In the genomic region with DNA sequence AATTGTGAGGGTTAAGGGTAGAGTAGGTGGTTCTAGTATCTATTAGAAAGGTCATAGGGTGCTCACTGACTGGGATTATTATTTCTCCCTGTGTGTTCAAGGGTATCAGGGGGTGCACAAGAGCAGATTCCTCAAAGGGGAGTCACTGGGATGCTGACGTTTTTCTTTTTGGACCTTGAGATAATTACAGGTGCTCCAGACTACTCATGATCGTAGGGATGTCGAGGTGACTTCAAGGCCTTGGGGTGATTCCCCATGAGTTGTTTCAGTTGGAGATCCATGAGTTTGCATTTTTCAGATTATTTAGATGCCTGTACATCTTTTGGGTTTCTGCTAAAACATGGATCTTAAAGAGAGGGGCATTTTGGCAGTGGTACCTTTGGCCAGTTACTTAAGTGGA, we compare ENCODE assay signal across 37 cellular contexts. TPM values are rescaled to one million over a fixed set of nuclear protein-coding genes. Genes with fewer than 3 reads are reported as not detected.
"Had no signal": no experiment of that assay in that cellular context is flagged by ENCODE, and none has a peak within 500 bp of the region (broad histone marks: within the 10 kb centered on the region; RNA-seq: fewer than 3 reads in every experiment).

No MANE protein-coding gene starts in this region.

- ATAC-seq: activated naive CD4-positive, alpha-beta T cell treated with anti-CD3 and anti-CD28 coated beads, Interleukin-2, amount 50 U/mL, for 72 hours; activated T-cell treated with anti-CD3 and anti-CD28 coated beads, Interleukin-2, amount 50 U/mL, for 4 hours; body of pancreas; SK-N-SH treated with all-trans-retinoic acid at 6 μM for 48 hours had no signal

- H3K4me1 ChIP-seq: adrenal gland, body of pancreas had no signal

- H3K4me3 ChIP-seq: adrenal gland, body of pancreas had no signal

- DNase-seq: activated B cell treated with CpG ODN at 0.5 μM for 24 hours; activated CD4-positive, alpha-beta memory T cell treated with anti-CD3 and anti-CD28 coated beads for 36 hours; activated CD4-positive, alpha-beta T cell treated with anti-CD3 and anti-CD28 coated beads for 4 hours; activated CD4-positive, alpha-beta T cell treated with anti-CD3 and anti-CD28 coated beads, Interleukin-2, amount 50 U/mL, for 1 hour; activated CD4-positive, CD25-positive, alpha-beta regulatory T cell treated with anti-CD3 and anti-CD28 coated beads, Interleukin-2, amount 50 U/mL, for 72 hours; activated CD8-positive, alpha-beta memory T cell treated with anti-CD3 and anti-CD28 coated beads, Interleukin-2, amount 50 U/mL, for 4 hours; activated gamma-delta T cell treated with Interleukin-2 at 50 U/mL for 16 hours; activated naive CD4-positive, alpha-beta T cell treated with anti-CD3 and anti-CD28 coated beads for 36 hours; activated T-cell treated with anti-CD3 and anti-CD28 coated beads for 4 hours; activated T-cell treated with anti-CD3 and anti-CD28 coated beads, Interleukin-2, amount 50 U/mL, for 4 hours; adrenal gland; body of pancreas; Karpas-422; MM.1S; NCI-H1092; NCI-H1436 treated with DMSO at 0.1 percent for 48 hours; NCI-H1694 treated with DMSO at 0.1 percent for 48 hours; NCI-H2029 treated with DMSO at 0.1 percent for 48 hours; NCI-H2107; NCI-H2171; NCI-H510A; NCI-H526; NCI-H748 treated with DMSO at 0.1 percent for 48 hours; NK-92 treated with Interleukin-12 subunit alpha and Interleukin-12 subunit beta, amount 100 ng/mL, for 24 hours; SHP77 treated with DMSO at 0.1 percent for 48 hours; SW 1271; T-helper 1 cell; T-helper 2 cell; T-helper 9 cell had no signal

- FAIRE-seq: astrocyte had no signal

- H3K27me3 ChIP-seq: adrenal gland, body of pancreas had no signal

- H3K36me3 ChIP-seq: adrenal gland had no signal

- H3K27ac ChIP-seq: adrenal gland, body of pancreas, VCaP had no signal

- H3K9me3 ChIP-seq: adrenal gland, body of pancreas had no signal

RNA-seq across cellular contexts. Expression of a gene that starts 41.4 kb away (rescaled TPM):
- total RNA-seq: activated B cell treated with CpG ODN at 0.5 μM for 24 hours; activated CD4-positive, alpha-beta memory T cell treated with anti-CD3 and anti-CD28 coated beads for 36 hours; activated naive CD4-positive, alpha-beta T cell treated with anti-CD3 and anti-CD28 coated beads for 36 hours; activated naive CD4-positive, alpha-beta T cell treated with anti-CD3 and anti-CD28 coated beads, Interleukin-2, amount 50 U/mL, for 72 hours; activated T-cell treated with anti-CD3 and anti-CD28 coated beads, Interleukin-2, amount 50 U/mL, for 4 hours; activated T-helper 1 cell treated with anti-CD3 and anti-CD28 coated beads, Interleukin-12 subunit alpha, Interleukin-12 subunit beta, Interleukin-2, Interleukin-4 antibody, amounts not matched to agents 30 ng/mL and 10 ng/mL and 1 ng/mL, durations not matched to agents 14 hours and 24 hours and 36 hours; astrocyte; body of pancreas; chondrocyte; RPMI7951; SK-MEL-5 had no signal
